8 cellular contexts compared by ENCODE assay signal in genomic region chr6:159106627-159107241, GRCh38.
DNase-seq lines count a peak whose midpoint lies in the region; ATAC-seq, FAIRE-seq and TF ChIP-seq lines count a peak whose summit lies in the region.

No MANE protein-coding gene starts in this region.

- H3K27ac ChIP-seq in kidney (ENCODE audit: low read depth in 2 of 2, low read length in 2 of 2) = no peak overlapping the region

- peak overlapping the region in 1 of 2 donors; percentile 34 for H3K4me3 ChIP-seq in kidney (ENCODE audit: low read length in 2 of 2)

- no peaks in the 10 kb centered on the region for H3K4me1 ChIP-seq in kidney (ENCODE audit: control insufficient read depth in 1 of 2, insufficient read depth in 1 of 2, low read depth in 1 of 2, low read length in 2 of 2)

- no peak for TF ChIP-seq CTCF in kidney (IDR thresholded peaks at IDR 0.05; ENCODE audit: borderline replicate concordance, extremely low read depth, insufficient read depth)

- peak; percentile 39 for DNase-seq in COLO829 (ENCODE audit: low spot score)
- DNase-seq in SHP77 treated with DMSO at 0.1 percent for 48 hours (lab: John Stamatoyannopoulos, UW) = peak; percentile 83
- DNase-seq in activated effector memory CD4-positive, alpha-beta T cell treated with anti-CD3 and anti-CD28 coated beads, Interleukin-2, amount 50 U/mL, for 16 hours = peak; percentile 96
- peak; percentile 93 for DNase-seq in cardiac septum (ENCODE audit: low spot score)
- peak; percentile 34 for DNase-seq in retina
- no peak for DNase-seq in kidney

- H3K36me3 ChIP-seq in kidney (ENCODE audit: control insufficient read depth in 1 of 2, insufficient read depth in 2 of 2, low read length in 2 of 2) = no peaks in the 10 kb centered on the region

- ATAC-seq in GM19455 (IDR thresholded peaks at IDR 0.05; ENCODE audit: unreplicated experiment) = peak; percentile 85
- peak; percentile 82 for ATAC-seq in HG03565 (IDR thresholded peaks at IDR 0.05; ENCODE audit: unreplicated experiment)

- H3K9ac ChIP-seq in kidney (ENCODE audit: low read length in 2 of 2) = no peak overlapping the region

- intact Hi-C loops in cardiac septum (cut with DNase I) (loop anchor here (10.0 kb wide), 1 partner anchor 102 kb away; the partner anchor contains the start of gene RSPH3), kidney (cut with DNase I) (no loop called here)

- no peak for FAIRE-seq in kidney (lab: Jason Lieb, UNC)

- no peaks in the 10 kb centered on the region for H3K9me3 ChIP-seq in kidney (ENCODE audit: control insufficient read depth in 1 of 2, low read length in 2 of 2)
